ENCODE assay signal across 20 cellular contexts in genomic region chr12:98639526-98639925, GRCh38.
"Had no signal": no experiment of that assay in that cellular context is flagged by ENCODE, and none has a peak within 500 bp of the region (broad histone marks: within the 10 kb centered on the region; RNA-seq: fewer than 3 reads in every experiment).

No MANE protein-coding gene starts in this region.

- H3K27me3 ChIP-seq: SJSA1 had no signal

- FAIRE-seq: RCC 7860 had no signal

- H3K27ac ChIP-seq: SJSA1, SK-N-MC had no signal

- DNase-seq: KBM-7, MM.1S, NCI-H1048, NCI-H1105, NCI-H1436 treated with DMSO at 0.1 percent for 48 hours, NCI-H1694, NCI-H187 treated with DMSO at 0.1 percent for 48 hours, NCI-H2029 treated with DMSO at 0.1 percent for 48 hours, NCI-H2171 treated with DMSO at 0.1 percent for 48 hours, NCI-H226, NCI-H446, NCI-H510A, NCI-H524 treated with DMSO at 0.1 percent for 48 hours, NCI-H82, Right ventricle myocardium superior, RPMI8226, SIG-M5 had no signal

- H3K4me3 ChIP-seq: SJSA1, SK-N-MC had no signal

- H3K9me3 ChIP-seq: SJSA1 had no signal
